20 cellular contexts compared by ENCODE assay signal in the genomic region with DNA sequence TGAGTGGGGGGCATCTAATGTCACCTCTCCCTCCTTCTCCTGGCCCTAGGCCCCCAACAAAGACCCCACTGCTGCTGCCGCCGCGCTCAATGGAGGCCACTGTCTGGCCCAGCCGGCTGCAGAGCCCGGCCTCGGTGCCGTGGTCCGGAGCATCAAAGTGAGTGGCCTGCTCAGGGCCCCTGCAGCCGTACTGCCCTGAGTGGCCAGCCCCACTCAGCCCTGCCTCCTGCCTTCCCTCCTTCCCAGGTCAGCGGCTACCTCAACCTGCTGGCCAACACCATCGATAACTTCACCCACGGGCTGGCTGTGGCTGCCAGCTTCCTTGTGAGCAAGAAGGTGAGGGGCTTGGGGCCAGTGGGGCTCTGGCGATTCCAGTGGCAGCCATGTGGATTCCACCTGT. TPM values are rescaled to one million over a fixed set of nuclear protein-coding genes. Genes with fewer than 3 reads are reported as not detected.
DNase-seq lines count a peak whose midpoint lies in the region; ATAC-seq and TF ChIP-seq lines count a peak whose summit lies in the region.
"Had no signal": no experiment of that assay in that cellular context is flagged by ENCODE, and none has a peak within 500 bp of the region (broad histone marks: within the 10 kb centered on the region; RNA-seq: fewer than 3 reads in every experiment).

No MANE protein-coding gene starts in this region.

- H3K4me2 ChIP-seq in fibroblast of lung (ENCODE audit: extremely low read depth, insufficient read depth, low read length), result no peak overlapping the region
- H3K4me2 ChIP-seq: hepatocyte had no signal

- no peak overlapping the region for H2AFZ ChIP-seq in fibroblast of lung (ENCODE audit: low read length)
- H2AFZ ChIP-seq: hepatocyte had no signal

- no peaks in the 10 kb centered on the region; the same call in 1 of the 2 replicates for H3K9me3 ChIP-seq in AG04450 (ENCODE audit: control insufficient read depth, insufficient read depth, low read length)
- H3K9me3 ChIP-seq in adipocyte (ENCODE audit: control insufficient read depth, low read length), result no peaks in the 10 kb centered on the region
- H3K9me3 ChIP-seq in fibroblast of lung (ENCODE audit: control insufficient read depth, insufficient read depth, low read depth, low read length), result no peaks in the 10 kb centered on the region
- no peaks in the 10 kb centered on the region for H3K9me3 ChIP-seq in gastrocnemius medialis
- H3K9me3 ChIP-seq: HAP-1 had no signal

- H3K4me1 ChIP-seq in adipocyte (ENCODE audit: control insufficient read depth, insufficient read depth, low read length), result peaks cover 66% of the 10 kb centered on the region
- peaks cover 49% of the 10 kb centered on the region for H3K4me1 ChIP-seq in fibroblast of lung (ENCODE audit: control insufficient read depth, extremely low read depth, insufficient read depth, low read length)
- peaks cover 27 to 40% of the 10 kb centered on the region in 2 donors for H3K4me1 ChIP-seq in gastrocnemius medialis

- H3K36me3 ChIP-seq in adipocyte (ENCODE audit: control insufficient read depth, insufficient read depth, low read length, severe bottlenecking) (peaks cover 39% of the 10 kb centered on the region), fibroblast of lung (ENCODE audit: control insufficient read depth, insufficient read depth, low read length) (peaks cover 45% of the 10 kb centered on the region), gastrocnemius medialis (peaks cover 0 to 17% of the 10 kb centered on the region in 2 donors)

- H4K20me1 ChIP-seq in fibroblast of lung (ENCODE audit: control insufficient read depth, extremely low read depth, insufficient read depth, low read length), result no peaks in the 10 kb centered on the region

- peaks cover 43% of the 10 kb centered on the region for H3K79me2 ChIP-seq in fibroblast of lung (ENCODE audit: control insufficient read depth, insufficient read depth, low read length)

- ATAC-seq in gastrocnemius medialis (no peak), GM21390 (IDR thresholded peaks at IDR 0.05; ENCODE audit: unreplicated experiment) (no peak)
- ATAC-seq: CD8-positive, alpha-beta T cell had no signal

- in situ Hi-C loops in gastrocnemius medialis (cut with MboI; ENCODE audit: low sequenced_read_pairs in 4 of 4), result no loop called here
- in situ Hi-C loops in KBM-7 (cut with MboI; ENCODE audit: low pct_unique_long_range_greater_than_20kb, low sequenced_read_pairs), result loop anchor here (25.0 kb wide), 1 partner anchor 151 kb away; a partner anchor contains a TSS

- CTCF ChIA-PET in AG04450 (lab: Charles Lee), result interaction anchor here (4.4 kb wide), 1 partner anchor 40 kb away, joined by 23 read pairs; no protein-coding TSS in a partner anchor

- TF ChIP-seq CTCF in AG04450 (IDR thresholded peaks at IDR 0.05; ENCODE audit: low read depth, low read length) (no peak), fibroblast of lung (conservative IDR thresholded peaks at IDR 0.05 in 1 of 2, IDR thresholded peaks at IDR 0.05 in 1 of 2; ENCODE audit: low read depth in 1 of 2, low read length in 2 of 2) (no peak), gastrocnemius medialis (IDR thresholded peaks at IDR 0.05 in 4 of 5, conservative IDR thresholded peaks at IDR 0.05 in 1 of 5) (no peak)

- H3K27me3 ChIP-seq in AG04450 (ENCODE audit: control insufficient read depth, insufficient read depth, low read length) (no peaks in the 10 kb centered on the region), adipocyte (replicated peaks; ENCODE audit: control insufficient read depth, insufficient read depth, low read length) (no peaks in the 10 kb centered on the region), fibroblast of lung (ENCODE audit: control insufficient read depth, insufficient read depth, low read length) (no peaks in the 10 kb centered on the region), gastrocnemius medialis (no peaks in the 10 kb centered on the region)
- H3K27me3 ChIP-seq: hepatocyte had no signal

- H3K4me3 ChIP-seq in AG04450 (ENCODE audit: low read depth, low read length) (no peak overlapping the region), adipocyte (ENCODE audit: low read length) (no peak overlapping the region), fibroblast of lung (replicated peaks in 1 of 4; ENCODE audit: control extremely low read depth in 1 of 4, insufficient read depth in 1 of 4, low read depth in 3 of 4, low read length in 4 of 4) (no peak overlapping the region), gastrocnemius medialis (no peak overlapping the region)
- H3K4me3 ChIP-seq: HAP-1, hepatocyte had no signal

- POLR2A ChIA-PET in AG04450 (lab: Yijun Ruan, JAX), result interaction anchor here (1.9 kb wide), 1 partner anchor 13 kb away, joined by 7 read pairs; a partner anchor contains a TSS

- H3K27ac ChIP-seq in AG04450 (ENCODE audit: low read depth, low read length) (peak overlapping the region; percentile 97), fibroblast of lung (ENCODE audit: insufficient read depth, low read length) (peak overlapping the region; percentile 59), gastrocnemius medialis (peak overlapping the region; percentile 10 to 61 (median 44))
- H3K27ac ChIP-seq: hepatocyte had no signal

- DNase-seq in AG04450 (ENCODE audit: low read depth, low spot score) (no peak), adipocyte (ENCODE audit: low read depth) (no peak), fibroblast of lung (ENCODE audit: low read depth in 2 of 2) (no peak), gastrocnemius medialis (peak in 1 of 2 donors; percentile 15), KBM-7 (no peak), SKM-1 (lab: John Stamatoyannopoulos, UW; ENCODE audit: unreplicated experiment) (no peak)
- DNase-seq in stimulated activated CD4-positive, alpha-beta T cell treated with anti-CD3 and anti-CD28 coated beads, Interleukin-4, amount 100 ng/mL, for 24 hours, result no peak
- DNase-seq: ACHN; CD8-positive, alpha-beta T cell; NCI-H1417; occipital lobe; stimulated activated naive CD4-positive, alpha-beta T cell treated with Interleukin-2 at 50 U/mL for 16 hours; SW 1271 had no signal

- TF ChIP-seq POLR2A in gastrocnemius medialis (IDR thresholded peaks at IDR 0.05), result no peak

- intact Hi-C loops in gastrocnemius medialis (cut with DNase I; ENCODE audit: low total_unique reads), result no loop called here

- H3K9ac ChIP-seq in adipocyte (ENCODE audit: low read length) (peak overlapping the region; percentile 82), fibroblast of lung (ENCODE audit: insufficient read depth, low read length) (no peak overlapping the region)

RNA-seq across cellular contexts. Expression of a gene that starts 5.0 kb away (rescaled TPM):
- 54.4 and 65.9 TPM in 2 replicates for polyA plus RNA-seq in AG04450 (2011; rRNA removed)
- 26.2 and 33.5 TPM in 2 replicates for polyA minus RNA-seq in AG04450 (2011; rRNA and poly(A)+ RNA removed)
- 46.0 and 62.9 TPM in 2 replicates for total RNA-seq in fibroblast of lung
- 52.2 and 88.7 TPM in 2 replicates for polyA plus RNA-seq in fibroblast of lung
- 84.9 and 110 TPM in 2 replicates for polyA plus RNA-seq in fibroblast of lung (2012)
- polyA minus RNA-seq in fibroblast of lung (ENCODE audit: low replicate concordance), result 59.6 and 124 TPM in 2 replicates
- 10 to 100 TPM; 16.8 to 48.9 (median 25.6) TPM for total RNA-seq in gastrocnemius medialis

RNA-seq across cellular contexts. Expression of a gene that starts 12.9 kb away (rescaled TPM):
- polyA plus RNA-seq in AG04450 (2011; rRNA removed), result 211 and 290 TPM in 2 replicates
- polyA minus RNA-seq in AG04450 (2011; rRNA and poly(A)+ RNA removed), result 169 and 172 TPM in 2 replicates
- total RNA-seq in fibroblast of lung, result 107 and 155 TPM in 2 replicates
- polyA plus RNA-seq in fibroblast of lung, result 294 and 353 TPM in 2 replicates
- 291 and 347 TPM in 2 replicates for polyA plus RNA-seq in fibroblast of lung (2012)
- 87.6 and 137 TPM in 2 replicates for polyA minus RNA-seq in fibroblast of lung (ENCODE audit: low replicate concordance)
- 100 to 1,000 TPM; 243 to 350 (median 329) TPM for total RNA-seq in gastrocnemius medialis

RNA-seq across cellular contexts. Expression of a gene that starts 35.0 kb away (rescaled TPM):
- polyA plus RNA-seq in AG04450 (2011; rRNA removed) (not detected in 2 replicates), fibroblast of lung (not detected in 2 replicates)
- not detected in 2 replicates for polyA minus RNA-seq in AG04450 (2011; rRNA and poly(A)+ RNA removed)
- total RNA-seq in fibroblast of lung (not detected in 2 replicates), gastrocnemius medialis (1 to 10 TPM in 3 of 4 donors, under 1 TPM in 1; 0.44 to 7.0 (median 4.2) TPM)
- not detected in 2 replicates for polyA plus RNA-seq in fibroblast of lung (2012)
- polyA minus RNA-seq in fibroblast of lung (ENCODE audit: low replicate concordance), result not detected in 2 replicates
- total RNA-seq: bronchial epithelial cell, Daoy, HT-29 had no signal
- polyA plus RNA-seq: keratinocyte had no signal

RNA-seq across cellular contexts. Expression of a gene that starts 35.6 kb away (rescaled TPM):
- polyA plus RNA-seq in AG04450 (2011; rRNA removed) (0.09 TPM in 1 of 2 replicates, not detected in the other), fibroblast of lung (not detected in 2 replicates)
- 0.46 TPM in 1 of 2 replicates, not detected in the other for polyA minus RNA-seq in AG04450 (2011; rRNA and poly(A)+ RNA removed)
- total RNA-seq in fibroblast of lung (under 0.01 and 0.17 TPM in 2 replicates), gastrocnemius medialis (10 to 100 TPM; 48.9 to 68.6 (median 59.4) TPM)
- polyA plus RNA-seq in fibroblast of lung (2012), result 0.07 TPM in 1 of 2 replicates, not detected in the other
- polyA minus RNA-seq in fibroblast of lung (ENCODE audit: low replicate concordance), result not detected in 2 replicates
- total RNA-seq: Daoy, hepatocyte, HT-29, occipital lobe had no signal

Comparison
In these comparisons a context has a peak if more than half of its experiments do, and no peak if none do; other contexts are left out.
1. H3K27ac ChIP-seq: peak in every context shown above with its lines; median percentile 97 in AG04450; 59 in fibroblast of lung; 44 in gastrocnemius medialis.